ENCODE assay signal across 1 cellular context in the genomic region with DNA sequence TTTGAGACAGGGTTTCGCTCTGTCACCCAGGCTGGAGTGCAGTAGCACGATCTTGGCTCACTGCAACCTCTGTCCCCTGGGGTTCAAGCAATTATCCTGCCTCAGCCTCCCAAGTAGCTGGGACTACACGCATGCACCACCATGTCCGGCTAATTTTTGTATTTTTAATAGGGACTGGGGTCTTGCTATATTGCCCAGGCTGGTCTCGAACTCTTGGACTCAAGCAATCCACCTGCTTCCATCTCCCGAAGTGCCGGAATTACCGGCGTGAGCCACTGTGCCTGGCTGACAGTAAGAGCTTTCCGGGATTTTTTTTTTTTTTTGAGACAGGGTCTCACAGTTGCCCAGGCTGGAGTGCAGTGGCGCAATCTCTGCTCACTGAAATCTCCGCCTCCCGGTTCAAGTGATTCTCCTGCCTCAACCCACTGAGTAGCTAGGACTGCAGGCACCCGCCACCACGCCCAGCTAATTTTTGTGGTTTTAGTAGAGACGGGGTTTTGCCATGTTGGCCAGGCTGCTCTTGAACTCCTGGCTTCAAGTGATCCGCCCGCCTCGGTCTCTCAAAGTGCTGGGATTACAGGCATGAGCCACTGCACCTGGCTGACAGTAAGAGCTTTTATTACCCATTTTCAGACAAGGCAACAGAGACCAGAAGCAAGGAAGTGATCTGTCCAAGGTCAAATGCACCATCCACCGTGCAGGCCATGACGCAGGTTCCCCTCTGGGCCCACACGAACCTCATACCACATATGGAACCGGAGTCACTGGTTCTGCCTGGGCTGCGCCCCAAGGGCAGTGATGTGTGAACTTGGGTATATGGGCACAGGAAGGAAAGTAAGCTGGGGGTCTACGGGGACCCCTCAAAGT.
TF ChIP-seq lines count a peak whose summit lies in the region.

No MANE protein-coding gene starts in this region.

TF ChIP-seq in GM12878, 131 proteins besides CTCF, POLR2A, EP300 and RAD21:
- TF ChIP-seq IKZF2 (IDR thresholded peaks at IDR 0.05): no peak
- peak; percentile 17 for TF ChIP-seq CBFB (IDR thresholded peaks at IDR 0.05; ENCODE audit: low read depth)
- TF ChIP-seq EZH2 (IDR thresholded peaks at IDR 0.05; ENCODE audit: borderline replicate concordance, control insufficient read depth, low read depth, low read length): no peak
TF ChIP-seq in GM12878: peak in this region for 1.
